ENCODE assay signal across 10 cellular contexts in genomic region chr7:80722596-80723141, GRCh38.
DNase-seq lines count a peak whose midpoint lies in the region; ATAC-seq and TF ChIP-seq lines count a peak whose summit lies in the region.
"Had no signal": no experiment of that assay in that cellular context is flagged by ENCODE, and none has a peak within 500 bp of the region (broad histone marks: within the 10 kb centered on the region; RNA-seq: fewer than 3 reads in every experiment).

No MANE protein-coding gene starts in this region.

- DNase-seq in AG04449 (ENCODE audit: low read depth, low spot score) (peak; percentile 99), NCI-H82 (lab: John Stamatoyannopoulos, UW) (peak; percentile 43), endodermal cell (peak; percentile 66), globus pallidus (ENCODE audit: low spot score) (no peak)
- DNase-seq: activated CD8-positive, alpha-beta memory T cell treated with anti-CD3 and anti-CD28 coated beads, Interleukin-2, amount 50 U/mL, for 4 hours; CD8-positive, alpha-beta T cell had no signal

- POLR2A ChIA-PET in AG04449 (lab: Yijun Ruan, JAX), result interaction anchor here (0.6 to 1.9 kb wide), 5 partner anchors 18 to 282 kb away, joined by 3 to 6 read pairs (median 3); partner anchors contain the start of gene SEMA3C

- H3K4me1 ChIP-seq in endodermal cell (ENCODE audit: control insufficient read depth, insufficient read depth, low read length) (peaks cover 11% of the 10 kb centered on the region), muscle layer of colon (ENCODE audit: insufficient read depth, low read length) (peaks cover 38% of the 10 kb centered on the region)

- 20 to 50% methylated on average over 3 of the region's 3 CpGs for WGBS in endodermal cell (ENCODE audit: insufficient coverage in 1 of 2, insufficient read length in 1 of 2), 2 experiments

- H3K9me3 ChIP-seq in endodermal cell (ENCODE audit: control insufficient read depth, low read length) (no peaks in the 10 kb centered on the region), muscle layer of colon (ENCODE audit: low read length) (no peaks in the 10 kb centered on the region)

- no peak for TF ChIP-seq CTCF in AG04449 (IDR thresholded peaks at IDR 0.05; ENCODE audit: insufficient read depth, low read length, missing control alignments)
- no peak for TF ChIP-seq CTCF in endodermal cell (conservative IDR thresholded peaks at IDR 0.05)

- H3K36me3 ChIP-seq in endodermal cell (ENCODE audit: control insufficient read depth, insufficient read depth, low read length) (no peaks in the 10 kb centered on the region), muscle layer of colon (ENCODE audit: insufficient read depth, low read length) (no peaks in the 10 kb centered on the region)

- peak overlapping the region; percentile 71 for H3K27ac ChIP-seq in endodermal cell (ENCODE audit: low read depth, low read length)
- H3K27ac ChIP-seq in muscle layer of colon (ENCODE audit: low read depth, low read length), result peak overlapping the region; percentile 63

- H3K4me3 Mint-ChIP-seq in endodermal cell, result no peak overlapping the region
- H3K4me3 Mint-ChIP-seq: CD8-positive, alpha-beta T cell had no signal

- CTCF ChIA-PET in AG04449 (lab: Yijun Ruan, JAX), result interaction anchor here (0.7 kb wide), 2 partner anchors 14 to 19 kb away, joined by 3 to 4 read pairs; no protein-coding TSS in a partner anchor

- no peak overlapping the region for H3K27ac Mint-ChIP-seq in endodermal cell
- H3K27ac Mint-ChIP-seq: CD8-positive, alpha-beta T cell had no signal

- H3K9me3 Mint-ChIP-seq in endodermal cell, result peaks cover 1% of the 10 kb centered on the region
- H3K9me3 Mint-ChIP-seq: CD8-positive, alpha-beta T cell had no signal

- ATAC-seq in GM21786 (IDR thresholded peaks at IDR 0.05; ENCODE audit: unreplicated experiment) (no peak), HG03097 (IDR thresholded peaks at IDR 0.05; ENCODE audit: low FRiP score, unreplicated experiment) (no peak), GM18517 (IDR thresholded peaks at IDR 0.05; ENCODE audit: unreplicated experiment) (no peak)
- ATAC-seq: CD8-positive, alpha-beta T cell had no signal

- H3K4me3 ChIP-seq in AG04449 (ENCODE audit: low read depth, low read length) (no peak overlapping the region), endodermal cell (ENCODE audit: low read length) (no peak overlapping the region), muscle layer of colon (ENCODE audit: low read depth in 1 of 2, low read length in 2 of 2) (no peak overlapping the region)

- no peak overlapping the region for H3K9ac ChIP-seq in endodermal cell (ENCODE audit: extremely low read depth, low read length, poor library complexity, severe bottlenecking)
- no peak overlapping the region for H3K9ac ChIP-seq in muscle layer of colon (ENCODE audit: low read length)

- H3K27me3 ChIP-seq in endodermal cell (ENCODE audit: control insufficient read depth, insufficient read depth, low read length, poor library complexity, severe bottlenecking) (no peaks in the 10 kb centered on the region), muscle layer of colon (ENCODE audit: control insufficient read depth in 1 of 2, insufficient read depth in 2 of 2, low read length in 2 of 2) (no peaks in the 10 kb centered on the region)

- no peaks in the 10 kb centered on the region for H3K27me3 Mint-ChIP-seq in endodermal cell (ENCODE audit: insufficient read depth)

- H3K4me1 Mint-ChIP-seq in endodermal cell, result peaks cover 32% of the 10 kb centered on the region

- no peaks in the 10 kb centered on the region for H3K36me3 Mint-ChIP-seq in endodermal cell (ENCODE audit: low read depth)
- H3K36me3 Mint-ChIP-seq: CD8-positive, alpha-beta T cell had no signal
